9 cellular contexts compared by ENCODE assay signal in the genomic region with DNA sequence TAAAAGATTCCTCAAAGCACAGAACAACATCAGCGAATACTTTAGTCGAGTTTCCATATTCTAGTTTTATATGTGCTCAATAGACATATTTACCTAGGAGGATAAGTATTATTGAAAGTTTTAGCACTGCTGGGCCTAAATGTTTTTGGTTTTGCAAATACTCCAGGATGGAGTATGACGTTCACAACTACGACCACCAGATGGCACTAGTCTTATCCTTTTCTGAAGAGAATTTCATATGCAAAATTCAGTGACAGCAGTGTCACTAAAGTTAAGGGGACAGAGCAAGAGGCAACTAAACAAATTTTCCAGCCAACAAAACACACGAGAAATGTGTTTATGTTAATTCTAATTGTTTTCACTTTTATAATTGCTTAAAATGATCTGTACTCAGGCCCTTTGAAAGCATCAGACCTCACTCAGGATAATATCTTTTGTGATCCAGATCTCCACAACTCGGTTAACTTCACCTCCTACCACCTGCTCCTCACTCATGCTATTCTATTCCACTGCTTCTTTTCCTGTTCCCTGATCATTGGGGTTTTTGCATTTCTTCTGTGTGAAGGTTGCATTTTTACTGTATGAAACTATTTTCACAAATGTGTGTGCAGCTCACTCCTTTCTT.
DNase-seq lines count a peak whose midpoint lies in the region; ATAC-seq, FAIRE-seq and TF ChIP-seq lines count a peak whose summit lies in the region.
"Had no signal": no experiment of that assay in that cellular context is flagged by ENCODE, and none has a peak within 500 bp of the region (broad histone marks: within the 10 kb centered on the region; RNA-seq: fewer than 3 reads in every experiment).

No MANE protein-coding gene starts in this region.

- no peak overlapping the region for H3K27ac ChIP-seq in vagina

- intact Hi-C loops in vagina (cut with DNase I) = loop anchor here (10.0 kb wide), 1 partner anchor 299 kb away; no protein-coding TSS in a partner anchor

- no peak overlapping the region for H3K4me3 ChIP-seq in vagina

- H3K9me3 ChIP-seq in vagina = no peaks in the 10 kb centered on the region

- H3K36me3 ChIP-seq in vagina = no peaks in the 10 kb centered on the region

- TF ChIP-seq POLR2A in vagina (IDR thresholded peaks at IDR 0.05) = no peak

- no peaks in the 10 kb centered on the region for H3K4me1 ChIP-seq in vagina

- TF ChIP-seq CTCF in vagina (IDR thresholded peaks at IDR 0.05) = peak; percentile 21 to 55 (median 50)

- DNase-seq in Ammon's horn (ENCODE audit: low spot score) (peak; percentile 79), NCI-H1092 treated with DMSO at 0.1 percent for 48 hours (lab: John Stamatoyannopoulos, UW) (peak; percentile 36), SKM-1 treated with dmso at 0.1 percent for 144 hours (lab: John Stamatoyannopoulos, UW; ENCODE audit: unreplicated experiment) (peak; percentile 49), middle frontal gyrus (ENCODE audit: extremely low spot score, low spot score) (peak; percentile 65), vagina (ENCODE audit: extremely low spot score in 2 of 2) (no peak)

- no peaks in the 10 kb centered on the region for H3K27me3 ChIP-seq in vagina

- peak; percentile 53 for FAIRE-seq in endometrium (lab: Jason Lieb, UNC)

- ATAC-seq in GM18508 (IDR thresholded peaks at IDR 0.05; ENCODE audit: insufficient read depth, unreplicated experiment) (peak; percentile 83), HG02885 (IDR thresholded peaks at IDR 0.05; ENCODE audit: poor library complexity, unreplicated experiment) (peak; percentile 92)
- ATAC-seq: T-cell had no signal

Comparison
In these comparisons a context has a peak if more than half of its experiments do, and no peak if none do; other contexts are left out.
1. DNase-seq: peak in Ammon's horn (single experiment), NCI-H1092 treated with DMSO at 0.1 percent for 48 hours (single experiment), SKM-1 treated with dmso at 0.1 percent for 144 hours (single experiment) and middle frontal gyrus (single experiment); none in vagina (0 of 2).